8 cellular contexts compared by ENCODE assay signal in the genomic region with DNA sequence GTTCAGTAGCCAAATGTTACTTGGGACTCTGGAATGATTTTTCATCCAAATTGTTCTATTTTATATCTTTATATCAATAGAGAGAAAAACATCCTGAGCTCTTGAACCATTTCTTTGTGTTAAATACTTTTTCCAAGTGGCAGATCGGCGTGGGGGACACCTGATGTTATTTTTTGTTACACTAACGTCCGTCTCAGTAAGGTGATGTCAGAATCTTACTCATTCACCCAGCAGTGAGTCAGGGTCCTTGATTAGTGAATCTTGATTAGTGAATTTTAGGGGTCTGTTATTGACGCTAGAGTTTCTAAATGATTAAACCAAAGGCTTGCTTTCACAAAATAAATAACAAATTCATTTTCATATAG. TPM values are rescaled to one million over a fixed set of nuclear protein-coding genes. Genes with fewer than 3 reads are reported as not detected.
DNase-seq lines count a peak whose midpoint lies in the region; ATAC-seq and TF ChIP-seq lines count a peak whose summit lies in the region.

No MANE protein-coding gene starts in this region.

- H3K27me3 ChIP-seq in GM23338 (ENCODE audit: insufficient read depth) (no peaks in the 10 kb centered on the region), SJSA1 (replicated peaks) (no peaks in the 10 kb centered on the region), fibroblast of lung (ENCODE audit: control insufficient read depth, insufficient read depth, low read length) (no peaks in the 10 kb centered on the region), sigmoid colon (no peaks in the 10 kb centered on the region)

- intact Hi-C loops in sigmoid colon (cut with DNase I) = loop anchor here (5.0 to 10.0 kb wide), 2 partner anchors 58 to 90 kb away; no protein-coding TSS in a partner anchor

- peaks cover 35% of the 10 kb centered on the region for H4K20me1 ChIP-seq in GM23338 (replicated peaks; ENCODE audit: insufficient read depth)
- no peaks in the 10 kb centered on the region for H4K20me1 ChIP-seq in fibroblast of lung (ENCODE audit: control insufficient read depth, extremely low read depth, insufficient read depth, low read length)

- H3K4me3 Mint-ChIP-seq in GM23338 = peak overlapping the region; percentile 91

- H3K4me1 ChIP-seq in GM23338 (ENCODE audit: insufficient read depth) (peaks cover 29% of the 10 kb centered on the region), SJSA1 (replicated peaks) (peaks cover 5% of the 10 kb centered on the region), fibroblast of lung (ENCODE audit: control insufficient read depth, extremely low read depth, insufficient read depth, low read length) (no peaks in the 10 kb centered on the region), sigmoid colon (peaks cover 0 to 26% (median 16%) of the 10 kb centered on the region in 4 donors)

- no peak for TF ChIP-seq EP300 in sigmoid colon (IDR thresholded peaks at IDR 0.05)

- H3K27ac ChIP-seq in GM23338 (ENCODE audit: low read depth) (no peak overlapping the region), SJSA1 (no peak overlapping the region), fibroblast of lung (ENCODE audit: insufficient read depth, low read length) (no peak overlapping the region), sigmoid colon (peak overlapping the region in 1 of 4 donors; percentile 99)

- TF ChIP-seq CTCF in GM23338 (conservative IDR thresholded peaks at IDR 0.05; ENCODE audit: low read depth in 2 of 2) (no peak), fibroblast of lung (conservative IDR thresholded peaks at IDR 0.05 in 1 of 2, IDR thresholded peaks at IDR 0.05 in 1 of 2; ENCODE audit: low read depth in 1 of 2, low read length in 2 of 2) (no peak), sigmoid colon (IDR thresholded peaks at IDR 0.05) (no peak)

- ATAC-seq in GM23338 (no peak), HG02870 (IDR thresholded peaks at IDR 0.05; ENCODE audit: unreplicated experiment) (no peak), left lobe of liver (no peak), HG02610 (IDR thresholded peaks at IDR 0.05; ENCODE audit: unreplicated experiment) (no peak)

- H3K9me3 ChIP-seq in SJSA1 (replicated peaks) (no peaks in the 10 kb centered on the region), fibroblast of lung (ENCODE audit: control insufficient read depth, insufficient read depth, low read depth, low read length) (no peaks in the 10 kb centered on the region), sigmoid colon (no peaks in the 10 kb centered on the region)

- H3K27ac Mint-ChIP-seq in GM23338 = no peak overlapping the region; the same call in 1 of the 2 replicates

- peaks cover 44% of the 10 kb centered on the region for H3K4me1 Mint-ChIP-seq in GM23338

- H3K36me3 Mint-ChIP-seq in GM23338 (ENCODE audit: low read depth) = no peaks in the 10 kb centered on the region; the same call in 2 of the 3 replicates

- H3F3A ChIP-seq in GM23338 (replicated peaks; ENCODE audit: low read depth) = no peaks in the 10 kb centered on the region

- no peak overlapping the region for H3K9ac ChIP-seq in fibroblast of lung (ENCODE audit: insufficient read depth, low read length)

- DNase-seq in GM23338 (ENCODE audit: low spot score) (no peak), SJSA1 (ENCODE audit: low read depth in 1 of 2, low spot score in 2 of 2) (no peak), fibroblast of lung (ENCODE audit: low read depth in 2 of 2) (peak; percentile 11 to 50), sigmoid colon (no peak), cerebellar cortex (ENCODE audit: low spot score) (no peak), left lobe of liver (ENCODE audit: low spot score) (no peak)

- WGBS in sigmoid colon, 2 donors = 77 to 81% methylated on average over 5 of the region's 5 CpGs

- H3K4me3 ChIP-seq in GM23338 (peak overlapping the region; percentile 78), SJSA1 (peak overlapping the region; percentile 77), fibroblast of lung (replicated peaks in 1 of 4; ENCODE audit: control extremely low read depth in 1 of 4, insufficient read depth in 1 of 4, low read depth in 3 of 4, low read length in 4 of 4) (peak overlapping the region; percentile 72 to 89 (median 88)), sigmoid colon (peak overlapping the region in 3 of 4 donors; percentile 84 to 97 (median 87))

- H3K9me2 ChIP-seq in GM23338 (ENCODE audit: insufficient read depth) = no peaks in the 10 kb centered on the region

- H3K79me2 ChIP-seq in GM23338 (replicated peaks; ENCODE audit: insufficient read depth) = peaks cover 56% of the 10 kb centered on the region
- peaks cover 36% of the 10 kb centered on the region for H3K79me2 ChIP-seq in fibroblast of lung (ENCODE audit: control insufficient read depth, insufficient read depth, low read length)

- H3K4me2 ChIP-seq in GM23338 (peak overlapping the region; percentile 79), fibroblast of lung (ENCODE audit: extremely low read depth, insufficient read depth, low read length) (peak overlapping the region; percentile 93)

- peaks cover 6% of the 10 kb centered on the region for H3K27me3 Mint-ChIP-seq in GM23338 (ENCODE audit: insufficient read depth, low read depth, poor library complexity)

- no peak for TF ChIP-seq POLR2A in sigmoid colon (IDR thresholded peaks at IDR 0.05)

- no peak overlapping the region for H2AFZ ChIP-seq in GM23338
- no peak overlapping the region for H2AFZ ChIP-seq in fibroblast of lung (ENCODE audit: low read length)

- H3K9me3 Mint-ChIP-seq in GM23338 = peaks cover 3% of the 10 kb centered on the region; the same call in 1 of the 3 replicates

- H3K36me3 ChIP-seq in GM23338 (ENCODE audit: insufficient read depth) (no peaks in the 10 kb centered on the region), SJSA1 (peaks cover 11% of the 10 kb centered on the region), fibroblast of lung (ENCODE audit: control insufficient read depth, insufficient read depth, low read length) (no peaks in the 10 kb centered on the region), sigmoid colon (no peaks in the 10 kb centered on the region)

TF ChIP-seq in GM23338, 12 proteins besides CTCF, POLR2A, EP300 and RAD21 (continues in another document):
- TF ChIP-seq ZNF331 (CRISPR knock-in tag; IDR thresholded peaks at IDR 0.05; ENCODE audit: low read depth) = no peak

RNA-seq across cellular contexts. Expression of gene MIB1, which starts 1.7 kb away (rescaled TPM):
- total RNA-seq in GM23338 (2014; rRNA removed; shearing (Covaris generic)) = 56.7 and 59.0 TPM in 2 replicates
- polyA plus RNA-seq in GM23338 (2016; fragmentation: Nextera tagmentation; extraction: Ambion mirVana) = 10.8 and 11.2 TPM in 2 replicates
- 53.0 and 65.4 TPM in 2 replicates for total RNA-seq in SJSA1 (2014; rRNA removed; shearing (Covaris generic))
- 49.8 and 51.0 TPM in 2 replicates for total RNA-seq in fibroblast of lung
- polyA plus RNA-seq in fibroblast of lung = 14.2 and 22.3 TPM in 2 replicates
- 11.0 and 16.3 TPM in 2 replicates for polyA plus RNA-seq in fibroblast of lung (2012)
- 9.9 and 13.1 TPM in 2 replicates for polyA minus RNA-seq in fibroblast of lung (ENCODE audit: low replicate concordance)
- total RNA-seq in sigmoid colon = 10 to 100 TPM; 31.9 to 45.7 (median 38.7) TPM
- polyA plus RNA-seq in sigmoid colon = 1 to 10 TPM; 4.2 to 6.1 (median 4.6) TPM
- 16.4 TPM for total RNA-seq in left lobe of liver

RNA-seq across cellular contexts. Expression of gene ABHD3, which starts 37.7 kb away (rescaled TPM):
- total RNA-seq in GM23338 (2014; rRNA removed; shearing (Covaris generic)) = 12.7 and 16.2 TPM in 2 replicates
- polyA plus RNA-seq in GM23338 (2016; fragmentation: Nextera tagmentation; extraction: Ambion mirVana) (18.7 and 19.9 TPM in 2 replicates), fibroblast of lung (5.1 and 6.3 TPM in 2 replicates), sigmoid colon (10 to 100 TPM; 23.4 to 72.8 (median 37.2) TPM)
- 21.9 and 36.7 TPM in 2 replicates for total RNA-seq in SJSA1 (2014; rRNA removed; shearing (Covaris generic))
- total RNA-seq in fibroblast of lung (9.2 and 17.0 TPM in 2 replicates), sigmoid colon (10 to 100 TPM in 2 of 4 donors, 1 to 10 TPM in 2; 7.2 to 11.7 (median 9.0) TPM), left lobe of liver (21.3 TPM)
- 3.6 and 3.9 TPM in 2 replicates for polyA plus RNA-seq in fibroblast of lung (2012)
- 1.8 and 2.6 TPM in 2 replicates for polyA minus RNA-seq in fibroblast of lung (ENCODE audit: low replicate concordance)

Comparison
In these comparisons a context has a peak if more than half of its experiments do, and no peak if none do; other contexts are left out.
1. DNase-seq: peak in fibroblast of lung (2 of 2); none in GM23338 (single experiment), SJSA1 (0 of 2), sigmoid colon (single experiment), cerebellar cortex (single experiment) and left lobe of liver (single experiment).
2. Peak in every context shown above with its lines, with median percentiles within 50 percentile points of each other: H3K4me3 ChIP-seq.